In genomic region chr6:24520929-24521546, GRCh38 we compare ENCODE assay signal across 8 cellular contexts. TPM values are rescaled to one million over a fixed set of nuclear protein-coding genes. Genes with fewer than 3 reads are reported as not detected.
DNase-seq lines count a peak whose midpoint lies in the region; ATAC-seq and TF ChIP-seq lines count a peak whose summit lies in the region.

No MANE protein-coding gene starts in this region.

- 43 to 51% methylated on average over 6 of the region's 6 CpGs for WGBS in lung, 2 donors
- 56 to 61% methylated on average over 6 of the region's 6 CpGs for WGBS in thyroid gland, 2 donors

- no peak for TF ChIP-seq POLR2A in thyroid gland (IDR thresholded peaks at IDR 0.05)

- H3K27ac ChIP-seq in colonic mucosa (no peak overlapping the region), lung (ENCODE audit: low read depth in 1 of 2, low read length in 1 of 2) (no peak overlapping the region), thyroid gland (no peak overlapping the region)

- H3K9ac ChIP-seq in colonic mucosa (ENCODE audit: low read depth in 2 of 2, low read length in 2 of 2) = no peak overlapping the region

- H3K4me1 ChIP-seq in colonic mucosa (no peaks in the 10 kb centered on the region), lung (ENCODE audit: control insufficient read depth in 2 of 2, insufficient read depth in 2 of 2, low read length in 2 of 2) (peaks cover 0 to 2% of the 10 kb centered on the region in 2 donors), thyroid gland (peaks cover 0 to 6% of the 10 kb centered on the region in 2 donors)

- TF ChIP-seq CTCF in colonic mucosa (IDR thresholded peaks at IDR 0.05) (peak; percentile 59), lung (IDR thresholded peaks at IDR 0.05; ENCODE audit: control extremely low read depth, extremely low read depth) (peak; percentile 24), thyroid gland (IDR thresholded peaks at IDR 0.05) (peak in 4 of 6 experiments; percentile 10 to 47 (median 14))

- no peaks in the 10 kb centered on the region for H3K9me3 ChIP-seq in colonic mucosa
- no peaks in the 10 kb centered on the region for H3K9me3 ChIP-seq in lung (ENCODE audit: control insufficient read depth in 2 of 2, insufficient read depth in 1 of 2, low read length in 1 of 2)
- H3K9me3 ChIP-seq in thyroid gland = no peaks in the 10 kb centered on the region

- peak; percentile 81 for DNase-seq in D341Med (ENCODE audit: low spot score)
- DNase-seq in SW480 (ENCODE audit: low spot score) = peak; percentile 26
- peak; percentile 56 for DNase-seq in colonic mucosa
- peak; percentile 52 for DNase-seq in lung (ENCODE audit: low spot score)
- DNase-seq in thyroid gland = peak; percentile 30 to 43

- no peaks in the 10 kb centered on the region for H3K27me3 ChIP-seq in colonic mucosa
- H3K27me3 ChIP-seq in lung (ENCODE audit: control insufficient read depth, insufficient read depth) = no peaks in the 10 kb centered on the region
- no peaks in the 10 kb centered on the region for H3K27me3 ChIP-seq in thyroid gland

- ATAC-seq in GM19324 (IDR thresholded peaks at IDR 0.05; ENCODE audit: low FRiP score, unreplicated experiment) = peak; percentile 55
- peak; percentile 44 for ATAC-seq in HG03442 (IDR thresholded peaks at IDR 0.05; ENCODE audit: unreplicated experiment)
- peak; percentile 81 for ATAC-seq in lung (ENCODE audit: insufficient read depth, low FRiP score)
- ATAC-seq in GM18519 (IDR thresholded peaks at IDR 0.05; ENCODE audit: low FRiP score, unreplicated experiment) = no peak

- intact Hi-C loops in colonic mucosa (cut with DNase I) (no loop called here), thyroid gland (cut with DNase I) (no loop called here)

- no peak overlapping the region for H3K4me3 ChIP-seq in colonic mucosa
- no peak overlapping the region for H3K4me3 ChIP-seq in lung
- H3K4me3 ChIP-seq in thyroid gland (replicated peaks in 1 of 3) = no peak overlapping the region

- H3K36me3 ChIP-seq in colonic mucosa = no peaks in the 10 kb centered on the region
- H3K36me3 ChIP-seq in lung (ENCODE audit: control insufficient read depth in 2 of 2, insufficient read depth in 2 of 2, low read length in 2 of 2) = peaks cover 0 to 5% of the 10 kb centered on the region in 2 donors
- H3K36me3 ChIP-seq in thyroid gland = no peaks in the 10 kb centered on the region

RNA-seq across cellular contexts. Expression of gene ALDH5A1, which starts 26.3 kb away (rescaled TPM):
- total RNA-seq in colonic mucosa (10 to 100 TPM; 12.2 to 16.4 TPM), lung (10 to 100 TPM; 11.2 to 12.8 TPM), thyroid gland (10 to 100 TPM; 10.7 to 20.4 (median 18.8) TPM)
- polyA plus RNA-seq in lung = 1 to 10 TPM; 3.1 to 7.7 TPM

RNA-seq across cellular contexts. Expression of gene GPLD1, which starts 31.7 kb away (rescaled TPM):
- total RNA-seq in colonic mucosa = under 1 TPM; 0.84 to 0.88 TPM
- 1 to 10 TPM; 2.2 to 3.8 TPM for total RNA-seq in lung
- 1 to 10 TPM in 1 of 2 donors, under 1 TPM in 1; 0.45 to 1.1 TPM for polyA plus RNA-seq in lung
- total RNA-seq in thyroid gland = 10 to 100 TPM in 1 of 4 donors, 1 to 10 TPM in 3; 5.1 to 15.2 (median 8.5) TPM

Comparison
In these comparisons a context has a peak if more than half of its experiments do, and no peak if none do; other contexts are left out.
1. DNase-seq: peak in every context shown above with its lines; median percentile 81 in D341Med; 56 in colonic mucosa; 52 in lung; 36 in thyroid gland; 26 in SW480.